In genomic region chr16:165539-166374, GRCh38 we compare ENCODE assay signal across 10 cellular contexts. TPM values are rescaled to one million over a fixed set of nuclear protein-coding genes. Genes with fewer than 3 reads are reported as not detected.
A peak's percentile ranks its signal among the peaks of the same experiment; 100 is the strongest.
DNase-seq lines count a peak whose midpoint lies in the region; ATAC-seq lines count a peak whose summit lies in the region.
"Had no signal": no experiment of that assay in that cellular context is flagged by ENCODE, and none has a peak within 500 bp of the region (broad histone marks: within the 10 kb centered on the region; RNA-seq: fewer than 3 reads in every experiment).

TSS of gene HBM (plus strand) at chr16:165978. CDS start at chr16:165998, 20 bp downstream.

- H3K27ac Mint-ChIP-seq in activated CD4-positive, alpha-beta T cell treated with anti-CD3 and anti-CD28 coated beads, Interleukin-2, amount 10 ng/mL, durations not matched to agents 7 days and 5 days = peak within 1 kb of the TSS; percentile 57
- H3K27ac Mint-ChIP-seq in stimulated activated naive B cell treated with anti-CD40 and anti-IgM and Interleukin-4, amounts not matched to agents 10 μg/mL and 1 μg/mL and 100 μg/mL, for 72 hours = no peak within 1 kb of the TSS

- H3K4me1 Mint-ChIP-seq in activated CD4-positive, alpha-beta T cell treated with anti-CD3 and anti-CD28 coated beads, Interleukin-2, amount 10 ng/mL, durations not matched to agents 7 days and 5 days = peaks cover 4% of the 10 kb centered on the region
- peaks cover 3 to 19% of the 10 kb centered on the region in 2 donors for H3K4me1 Mint-ChIP-seq in stimulated activated naive B cell treated with anti-CD40 and anti-IgM and Interleukin-4, amounts not matched to agents 10 μg/mL and 1 μg/mL and 100 μg/mL, for 72 hours

- H3K27me3 Mint-ChIP-seq in activated CD4-positive, alpha-beta T cell treated with anti-CD3 and anti-CD28 coated beads, Interleukin-2, amount 10 ng/mL, durations not matched to agents 7 days and 5 days = peaks cover 38% of the 10 kb centered on the region
- peaks cover 50 to 73% of the 10 kb centered on the region in 2 donors for H3K27me3 Mint-ChIP-seq in stimulated activated naive B cell treated with anti-CD40 and anti-IgM and Interleukin-4, amounts not matched to agents 10 μg/mL and 1 μg/mL and 100 μg/mL, for 72 hours

- H3K4me3 ChIP-seq in iPS DF 6.9 (ENCODE audit: low read length) (peak within 1 kb of the TSS; percentile 43; the same call in 1 of the 2 replicates), Karpas-422 (ENCODE audit: low read length) (no peak within 1 kb of the TSS)

- peaks cover 12% of the 10 kb centered on the region for H3K4me1 ChIP-seq in iPS DF 6.9 (ENCODE audit: control insufficient read depth, insufficient read depth, low read length)
- no peaks in the 10 kb centered on the region for H3K4me1 ChIP-seq in Karpas-422 (ENCODE audit: low read length)
- H3K4me1 ChIP-seq: Caco-2 had no signal

- no peak within 1 kb of the TSS for H3K27ac ChIP-seq in iPS DF 6.9 (ENCODE audit: low read length)
- H3K27ac ChIP-seq in Karpas-422 (ENCODE audit: low read length) = no peak within 1 kb of the TSS

- no peak within 1 kb of the TSS for H3K9ac ChIP-seq in Karpas-422 (ENCODE audit: low read length)

- H3K9me3 Mint-ChIP-seq in activated CD4-positive, alpha-beta T cell treated with anti-CD3 and anti-CD28 coated beads, Interleukin-2, amount 10 ng/mL, durations not matched to agents 7 days and 5 days = no peaks in the 10 kb centered on the region
- H3K9me3 Mint-ChIP-seq in stimulated activated naive B cell treated with anti-CD40 and anti-IgM and Interleukin-4, amounts not matched to agents 10 μg/mL and 1 μg/mL and 100 μg/mL, for 72 hours = no peaks in the 10 kb centered on the region

- H3K36me3 ChIP-seq in iPS DF 6.9 (ENCODE audit: control insufficient read depth, insufficient read depth, low read length) (no peaks in the 10 kb centered on the region), Karpas-422 (ENCODE audit: insufficient read depth, low read length) (no peaks in the 10 kb centered on the region)

- POLR2A ChIA-PET in activated CD4-positive, alpha-beta T cell treated with anti-CD3 and anti-CD28 coated beads, Interleukin-2, amount 10 ng/mL, durations not matched to agents 7 days and 5 days (lab: Charles Lee) = no interaction called here

- no peaks in the 10 kb centered on the region for H3K36me3 Mint-ChIP-seq in activated CD4-positive, alpha-beta T cell treated with anti-CD3 and anti-CD28 coated beads, Interleukin-2, amount 10 ng/mL, durations not matched to agents 7 days and 5 days (ENCODE audit: low read depth)
- H3K36me3 Mint-ChIP-seq in stimulated activated naive B cell treated with anti-CD40 and anti-IgM and Interleukin-4, amounts not matched to agents 10 μg/mL and 1 μg/mL and 100 μg/mL, for 72 hours = no peaks in the 10 kb centered on the region

- no CpG with 5 or more reads among the region's 75 CpGs for WGBS in iPS DF 6.9 (ENCODE audit: insufficient coverage, insufficient read length)

- H3K9me2 ChIP-seq in Karpas-422 (replicated peaks; ENCODE audit: insufficient read depth, low read length) = no peaks in the 10 kb centered on the region

- ATAC-seq in stimulated activated naive B cell treated with anti-CD40 and anti-IgM and Interleukin-4, amounts not matched to agents 10 μg/mL and 1 μg/mL and 100 μg/mL, for 72 hours (replicated peaks) = peak in 1 of 2 donors; percentile 18

- peak; percentile 38 for DNase-seq in activated T-cell treated with anti-CD3 and anti-CD28 coated beads, Interleukin-2, amount 50 U/mL, for 1 hour
- DNase-seq in activated T-cell treated with anti-CD3 and anti-CD28 coated beads for 4 hours (no peak), iPS DF 6.9 (ENCODE audit: low read depth, low spot score) (no peak), NCI-H1436 (lab: John Stamatoyannopoulos, UW) (no peak), iPS-NIHi11 (ENCODE audit: low spot score) (no peak), Karpas-422 (no peak)
- DNase-seq in activated CD4-positive, alpha-beta T cell treated with anti-CD3 and anti-CD28 coated beads, Interleukin-2, amount 10 ng/mL, durations not matched to agents 7 days and 5 days = no peak
- DNase-seq in stimulated activated naive B cell treated with anti-CD40 and anti-IgM and Interleukin-4, amounts not matched to agents 10 μg/mL and 1 μg/mL and 100 μg/mL, for 72 hours = no peak
- DNase-seq: Caco-2, NCI-H446 had no signal

- H3K79me2 ChIP-seq in Karpas-422 (ENCODE audit: low read length) = no peaks in the 10 kb centered on the region

- H3K27me3 ChIP-seq in iPS DF 6.9 (ENCODE audit: control insufficient read depth, insufficient read depth, low read length) (peaks cover 36% of the 10 kb centered on the region), Karpas-422 (ENCODE audit: low read length) (no peaks in the 10 kb centered on the region)

- CTCF ChIA-PET in activated CD4-positive, alpha-beta T cell treated with anti-CD3 and anti-CD28 coated beads, Interleukin-2, amount 10 ng/mL, durations not matched to agents 7 days and 5 days (lab: Charles Lee) = interaction anchor here (1.5 kb wide), 1 partner anchor 98 kb away, joined by 3 read pairs; no protein-coding TSS in a partner anchor

- no peaks in the 10 kb centered on the region for H4K20me1 ChIP-seq in Karpas-422 (ENCODE audit: insufficient read depth, low read depth, low read length)

- no peak within 1 kb of the TSS for H3K4me2 ChIP-seq in Karpas-422 (ENCODE audit: low read depth, low read length, poor library complexity, severe bottlenecking)

- no peak within 1 kb of the TSS for H3K4me3 Mint-ChIP-seq in activated CD4-positive, alpha-beta T cell treated with anti-CD3 and anti-CD28 coated beads, Interleukin-2, amount 10 ng/mL, durations not matched to agents 7 days and 5 days
- peak within 1 kb of the TSS; percentile 41 to 78 for H3K4me3 Mint-ChIP-seq in stimulated activated naive B cell treated with anti-CD40 and anti-IgM and Interleukin-4, amounts not matched to agents 10 μg/mL and 1 μg/mL and 100 μg/mL, for 72 hours

- H3K9me3 ChIP-seq in iPS DF 6.9 (ENCODE audit: control insufficient read depth, insufficient read depth, low read length) (no peaks in the 10 kb centered on the region), Karpas-422 (ENCODE audit: low read length) (no peaks in the 10 kb centered on the region)
- H3K9me3 ChIP-seq: Caco-2 had no signal

- H2AFZ ChIP-seq in Karpas-422 (ENCODE audit: low read length) = no peak within 1 kb of the TSS

RNA-seq across cellular contexts. Expression of gene HBM, which starts in this region (rescaled TPM):
- not detected for total RNA-seq in activated CD4-positive, alpha-beta T cell treated with anti-CD3 and anti-CD28 coated beads, Interleukin-2, amount 10 ng/mL, durations not matched to agents 7 days and 5 days
- total RNA-seq in Karpas-422 (2014; rRNA removed; shearing (Covaris generic); ENCODE audit: low replicate concordance) = not detected in 2 replicates
- total RNA-seq: Caco-2 had no signal
